ENCODE assay signal across 19 cellular contexts in the genomic region with DNA sequence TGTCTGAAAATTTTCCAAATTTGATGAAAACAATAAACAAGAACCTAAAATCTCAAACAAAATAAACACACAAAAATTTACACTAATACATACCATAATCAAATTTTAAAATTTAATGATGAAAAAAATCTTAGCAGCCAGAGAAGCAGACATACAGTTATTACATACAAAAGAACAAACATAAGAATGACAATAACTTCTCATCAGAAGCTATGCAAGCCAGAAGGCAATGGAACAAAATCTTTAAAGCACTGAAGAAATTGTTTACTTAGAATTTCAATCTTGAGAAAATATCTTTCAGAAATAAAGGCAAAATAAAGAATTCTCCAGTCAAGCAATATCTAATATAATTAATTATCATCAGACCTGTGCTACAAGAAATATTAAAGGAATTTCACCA.
DNase-seq lines count a peak whose midpoint lies in the region; ATAC-seq, FAIRE-seq and TF ChIP-seq lines count a peak whose summit lies in the region.
"Had no signal": no experiment of that assay in that cellular context is flagged by ENCODE, and none has a peak within 500 bp of the region (broad histone marks: within the 10 kb centered on the region; RNA-seq: fewer than 3 reads in every experiment).

No MANE protein-coding gene starts in this region.

- H3K27ac ChIP-seq in HepG2 (ENCODE audit: extremely low read length, insufficient read depth, low read length) (no peak overlapping the region), right lobe of liver (no peak overlapping the region)

- no peaks in the 10 kb centered on the region for H3K79me2 ChIP-seq in HepG2 (ENCODE audit: insufficient read depth, low read length)

- H3K27me3 ChIP-seq in HepG2 (ENCODE audit: control insufficient read depth in 1 of 2, insufficient read depth in 2 of 2, low read length in 2 of 2) (no peaks in the 10 kb centered on the region), right lobe of liver (no peaks in the 10 kb centered on the region)

- no peak overlapping the region for H3K4me3 Mint-ChIP-seq in WTC11
- H3K4me3 Mint-ChIP-seq: CD4-positive, alpha-beta memory T cell had no signal

- no peaks in the 10 kb centered on the region for H3K27me3 Mint-ChIP-seq in WTC11 (ENCODE audit: low read depth)
- H3K27me3 Mint-ChIP-seq: CD4-positive, alpha-beta memory T cell had no signal

- peaks cover 12% of the 10 kb centered on the region for H3K9me3 Mint-ChIP-seq in WTC11

- no peak overlapping the region for H2AFZ ChIP-seq in HepG2 (ENCODE audit: low read length)

- no peak for TF ChIP-seq POLR2A in HepG2 (IDR thresholded peaks at IDR 0.05; ENCODE audit: insufficient read depth in 1 of 2, low read depth in 2 of 2, low read length in 2 of 2)
- TF ChIP-seq POLR2A in right lobe of liver (IDR thresholded peaks at IDR 0.05) = no peak
- TF ChIP-seq POLR2A in GM12891 (IDR thresholded peaks at IDR 0.05; ENCODE audit: low read depth, low read length) = no peak

- POLR2A ChIA-PET in HepG2 (lab: Yijun Ruan, JAX) = no interaction called here
- POLR2A ChIA-PET in WTC11 (lab: Charles Lee) = no interaction called here

- H3K4me1 ChIP-seq in HepG2 (ENCODE audit: insufficient read depth, low read length) (no peaks in the 10 kb centered on the region), right lobe of liver (no peaks in the 10 kb centered on the region)

- CTCF ChIA-PET in HepG2 (lab: Yijun Ruan, JAX; ENCODE audit: low intra/inter-chr PET ratio, low total read pairs) (no interaction called here), WTC11 (lab: Charles Lee) (no interaction called here)

- H3K36me3 ChIP-seq in HepG2 (replicated peaks in 1 of 2; ENCODE audit: control insufficient read depth in 1 of 2, insufficient read depth in 2 of 2, low read length in 2 of 2) (no peaks in the 10 kb centered on the region), right lobe of liver (no peaks in the 10 kb centered on the region)

- H3K9me3 ChIP-seq in HepG2 (ENCODE audit: low read length) = no peaks in the 10 kb centered on the region
- H3K9me3 ChIP-seq in right lobe of liver = no peaks in the 10 kb centered on the region

- BruUV-seq in HepG2 (replicated peaks; lab: Mats Ljungman, UMichigan) = no TSS peak

- H3K27ac Mint-ChIP-seq in WTC11 = no peak overlapping the region
- H3K27ac Mint-ChIP-seq: CD4-positive, alpha-beta memory T cell had no signal

- intact Hi-C loops in HepG2 (cut with micrococcal nuclease; ENCODE audit: unreplicated experiment) (no loop called here), right lobe of liver (cut with DNase I) (no loop called here)

- no peaks in the 10 kb centered on the region for H3K4me1 Mint-ChIP-seq in WTC11
- H3K4me1 Mint-ChIP-seq: CD4-positive, alpha-beta memory T cell had no signal

- no peak for DNase-seq in HepG2 (ENCODE audit: low spot score)
- no peak for DNase-seq in right lobe of liver
- peak; percentile 0 to 4 for DNase-seq in Kasumi-1 (lab: John Stamatoyannopoulos, UW)
- no peak for DNase-seq in WTC11 (ENCODE audit: low spot score)
- DNase-seq in GM12891 (ENCODE audit: insufficient read length, low spot score) = no peak
- no peak for DNase-seq in activated naive CD4-positive, alpha-beta T cell treated with Interleukin-2 at 50 U/mL for 16 hours
- DNase-seq: 8988T; C1 segment of cervical spinal cord; Calu3; CD4-positive, alpha-beta memory T cell; COR-L47; DMS53; DMS79 treated with DMSO at 0.1 percent for 48 hours; GF-D8; H7; HCEC 1CT had no signal

- no peak for TF ChIP-seq RAD21 in HepG2 (CRISPR knock-in tag; IDR thresholded peaks at IDR 0.05)

- ATAC-seq in HepG2 = no peak
- no peak for ATAC-seq in right lobe of liver
- no peak for ATAC-seq in WTC11
- no peak for ATAC-seq in GM21381 (IDR thresholded peaks at IDR 0.05; ENCODE audit: unreplicated experiment)

- in situ Hi-C loops in HepG2 (cut with HindIII; ENCODE audit: extremely low pct_ligation_motif_present, low pct_unique_long_range_greater_than_20kb) = no loop called here

- H3K4me3 ChIP-seq in HepG2 (replicated peaks in 1 of 3; ENCODE audit: insufficient read depth in 1 of 3, low read depth in 2 of 3, low read length in 3 of 3) (no peak overlapping the region), right lobe of liver (no peak overlapping the region)

- TF ChIP-seq CTCF in HepG2 (CRISPR knock-in tag; IDR thresholded peaks at IDR 0.05) (no peak), right lobe of liver (IDR thresholded peaks at IDR 0.05) (no peak), WTC11 (IDR thresholded peaks at IDR 0.05) (no peak)

- no peak for TF ChIP-seq EP300 in HepG2 (IDR thresholded peaks at IDR 0.05; ENCODE audit: low read depth in 2 of 2, low read length in 2 of 2)
- no peak for TF ChIP-seq EP300 in HepG2 (CRISPR knock-in tag; IDR thresholded peaks at IDR 0.05; ENCODE audit: borderline replicate concordance)

- H3K36me3 Mint-ChIP-seq in WTC11 = peaks cover 10% of the 10 kb centered on the region; the same call in 1 of the 2 replicates
- H3K36me3 Mint-ChIP-seq: CD4-positive, alpha-beta memory T cell had no signal

- H3K9ac ChIP-seq in HepG2 (ENCODE audit: insufficient read depth, low read depth, low read length) = no peak overlapping the region

- FAIRE-seq in HepG2 (lab: Jason Lieb, UNC) (no peak), GM12891 (lab: Jason Lieb, UNC) (no peak)
- FAIRE-seq: GM12892, H1 had no signal

- H4K20me1 ChIP-seq in HepG2 (ENCODE audit: insufficient read depth, low read length) = no peaks in the 10 kb centered on the region

- no peak overlapping the region for H3K4me2 ChIP-seq in HepG2 (ENCODE audit: low read depth, low read length)

TF ChIP-seq in HepG2, 621 proteins besides CTCF, POLR2A, EP300 and RAD21:
- TF ChIP-seq AKAP8 (CRISPR knock-in tag; IDR thresholded peaks at IDR 0.05) = no peak
- TF ChIP-seq ZNF761 (CRISPR knock-in tag; conservative IDR thresholded peaks at IDR 0.05) = no peak
- TF ChIP-seq ZNF317 (CRISPR knock-in tag; IDR thresholded peaks at IDR 0.05) = peak; percentile 86; the same call in 1 of the 2 replicates

TF ChIP-seq in WTC11, 78 proteins besides CTCF, POLR2A, EP300 and RAD21:
- TF ChIP-seq ZNF425 (CRISPR knock-in tag; conservative IDR thresholded peaks at IDR 0.05) (no peak), ZNF263 (CRISPR knock-in tag; IDR thresholded peaks at IDR 0.05; ENCODE audit: low read depth) (no peak), ZNF317 (CRISPR knock-in tag; IDR thresholded peaks at IDR 0.05; ENCODE audit: borderline replicate concordance, low read depth) (peak; percentile 81; the same call in 1 of the 2 replicates)

TF ChIP-seq in GM12891, 5 proteins besides CTCF, POLR2A, EP300 and RAD21:
- no peak for TF ChIP-seq POLR2AphosphoS5 (IDR thresholded peaks at IDR 0.05; ENCODE audit: low read depth, low read length)
- TF ChIP-seq PAX5 (IDR thresholded peaks at IDR 0.05; ENCODE audit: insufficient read depth, low read length, severe bottlenecking) = no peak
- no peak for TF ChIP-seq SPI1 (IDR thresholded peaks at IDR 0.05; ENCODE audit: low read depth, low read length)
- TF ChIP-seq TAF1 (IDR thresholded peaks at IDR 0.05; ENCODE audit: low read depth, low read length) = no peak
- TF ChIP-seq POU2F2 (IDR thresholded peaks at IDR 0.05; ENCODE audit: low read depth, low read length) = no peak

Comparison
In these comparisons a context has a peak if more than half of its experiments do, and no peak if none do; other contexts are left out.
1. DNase-seq: peak in Kasumi-1 (2 of 2); none in HepG2 (single experiment), right lobe of liver (0 of 3), WTC11 (single experiment), GM12891 (single experiment) and activated naive CD4-positive, alpha-beta T cell treated with Interleukin-2 at 50 U/mL for 16 hours (single experiment).
2. Of the 50 proteins assayed by ChIP-seq in both HepG2 and WTC11: peak only in HepG2: none; only in WTC11: none; in both: ZNF317; in neither: 49.